ENCODE assay signal across 8 cellular contexts in genomic region chr19:57559008-57559403, GRCh38. TPM values are rescaled to one million over a fixed set of nuclear protein-coding genes. Genes with fewer than 3 reads are reported as not detected.
DNase-seq lines count a peak whose midpoint lies in the region; ATAC-seq and TF ChIP-seq lines count a peak whose summit lies in the region.

No MANE protein-coding gene starts in this region.

- H3K4me3 ChIP-seq in GM06990 (replicated peaks; ENCODE audit: low read depth, low read length) (peak overlapping the region; percentile 94), HEK293 (ENCODE audit: low read depth, low read length) (peak overlapping the region; percentile 69), RWPE2 (ENCODE audit: severe bottlenecking) (peak overlapping the region; percentile 70), dorsolateral prefrontal cortex (peak overlapping the region; percentile 52 to 100 (median 95)), lower lobe of right lung (peak overlapping the region; percentile 97), thoracic aorta (peak overlapping the region; percentile 74)

- intact Hi-C loops in dorsolateral prefrontal cortex (cut with DNase I) (loop anchor here in 1 of 2 donors (1.0 kb wide), 1 partner anchor 40 kb away; the partner anchor contains the start of gene ZNF530), lower lobe of right lung (cut with DNase I) (no loop called here)

- H3K4me1 ChIP-seq in HEK293 (ENCODE audit: control insufficient read depth, insufficient read depth, low read length) (no peaks in the 10 kb centered on the region; the same call in 1 of the 2 replicates), RWPE2 (ENCODE audit: insufficient read depth, poor library complexity, severe bottlenecking) (peaks cover 4% of the 10 kb centered on the region), lower lobe of right lung (peaks cover 21% of the 10 kb centered on the region), thoracic aorta (ENCODE audit: control insufficient read depth in 1 of 2, low read depth in 2 of 2) (peaks cover 5 to 20% of the 10 kb centered on the region in 2 donors)

- ATAC-seq in RWPE2 (ENCODE audit: low read depth) = peak; percentile 37
- peak; percentile 54 to 67 for ATAC-seq in lower lobe of right lung
- ATAC-seq in thoracic aorta (ENCODE audit: insufficient number of reproducible peaks, low FRiP score, low read depth) = no peak
- ATAC-seq in HG03520 (IDR thresholded peaks at IDR 0.05; ENCODE audit: unreplicated experiment) = no peak

- peak; percentile 38 for DNase-seq in GM06990 (ENCODE audit: extremely low read depth, insufficient read length)
- no peak for DNase-seq in RWPE2 (ENCODE audit: low spot score)
- DNase-seq in dorsolateral prefrontal cortex = peak in 3 of 10 donors; percentile 3 to 12 (median 5)
- peak; percentile 43 for DNase-seq in lower lobe of right lung
- no peak for DNase-seq in thoracic aorta (ENCODE audit: low spot score)
- DNase-seq in dedifferentiated amniotic fluid mesenchymal stem cell (ENCODE audit: extremely low spot score) = no peak

- CTCF ChIA-PET in HEK293 (lab: Yijun Ruan, JAX) = interaction anchor here (0.6 kb wide), 1 partner anchor 161 kb away, joined by 3 read pairs; no protein-coding TSS in a partner anchor

- H3K27me3 ChIP-seq in GM06990 (replicated peaks; ENCODE audit: control insufficient read depth, insufficient read depth, low read length) (no peaks in the 10 kb centered on the region), RWPE2 (ENCODE audit: insufficient read depth, poor library complexity, severe bottlenecking) (no peaks in the 10 kb centered on the region), dorsolateral prefrontal cortex (no peaks in the 10 kb centered on the region), lower lobe of right lung (ENCODE audit: low read depth) (no peaks in the 10 kb centered on the region), thoracic aorta (replicated peaks; ENCODE audit: insufficient read depth) (no peaks in the 10 kb centered on the region)

- no peak for TF ChIP-seq CTCF in GM06990 (IDR thresholded peaks at IDR 0.05; ENCODE audit: insufficient read depth, low read length, poor library complexity, severe bottlenecking)
- no peak for TF ChIP-seq CTCF in HEK293 (tag by site-specific recombination; IDR thresholded peaks at IDR 0.05)
- TF ChIP-seq CTCF in RWPE2 (IDR thresholded peaks at IDR 0.05; ENCODE audit: poor library complexity, severe bottlenecking) = no peak
- no peak for TF ChIP-seq CTCF in dorsolateral prefrontal cortex (IDR thresholded peaks at IDR 0.05 in 54 of 56, conservative IDR thresholded peaks at IDR 0.05 in 2 of 56; ENCODE audit: low read depth in 1 of 56, partially characterized antibody in 56 of 56)
- TF ChIP-seq CTCF in lower lobe of right lung (IDR thresholded peaks at IDR 0.05) = no peak
- no peak for TF ChIP-seq CTCF in thoracic aorta (IDR thresholded peaks at IDR 0.05)

- peaks cover 11% of the 10 kb centered on the region for H3K36me3 ChIP-seq in GM06990 (ENCODE audit: control insufficient read depth, insufficient read depth, low read length)
- peaks cover 23 to 41% of the 10 kb centered on the region in 2 experiments for H3K36me3 ChIP-seq in HEK293 (ENCODE audit: control insufficient read depth in 2 of 2, insufficient read depth in 1 of 2, low read length in 2 of 2)
- H3K36me3 ChIP-seq in RWPE2 (ENCODE audit: low read depth) = peaks cover 23% of the 10 kb centered on the region
- peaks cover 26% of the 10 kb centered on the region for H3K36me3 ChIP-seq in lower lobe of right lung
- H3K36me3 ChIP-seq in thoracic aorta = peaks cover 25% of the 10 kb centered on the region

- H3K9me3 ChIP-seq in HEK293 (ENCODE audit: control insufficient read depth, insufficient read depth, low read depth, low read length) = peaks cover 6% of the 10 kb centered on the region; the same call in 1 of the 2 replicates
- H3K9me3 ChIP-seq in RWPE2 (ENCODE audit: severe bottlenecking) = no peaks in the 10 kb centered on the region
- peaks cover 25% of the 10 kb centered on the region for H3K9me3 ChIP-seq in lower lobe of right lung
- H3K9me3 ChIP-seq in thoracic aorta = peaks cover 19% of the 10 kb centered on the region

- POLR2A ChIA-PET in HEK293 (lab: Yijun Ruan, JAX) = interaction anchor here (0.6 to 1.0 kb wide), 3 partner anchors 11 to 196 kb away, joined by 3 to 4 read pairs (median 3); partner anchors contain the start of gene ZNF772

- H3K27ac ChIP-seq in HEK293 (ENCODE audit: extremely low read depth, low read depth, low read length) (peak overlapping the region; percentile 57; the same call in 1 of the 2 replicates), RWPE2 (ENCODE audit: poor library complexity, severe bottlenecking) (peak overlapping the region; percentile 55), dorsolateral prefrontal cortex (peak overlapping the region in 26 of 59 donors; percentile 2 to 86 (median 61)), lower lobe of right lung (peak overlapping the region; percentile 72), thoracic aorta (no peak overlapping the region)

TF ChIP-seq in HEK293, 187 proteins besides CTCF, POLR2A, EP300 and RAD21 (continues in another document):
- TF ChIP-seq ZNF624 (tag by site-specific recombination; IDR thresholded peaks at IDR 0.05) (no peak), PRDM2 (tag by site-specific recombination; IDR thresholded peaks at IDR 0.05; ENCODE audit: borderline replicate concordance) (no peak), ZNF341 (tag by site-specific recombination; IDR thresholded peaks at IDR 0.05; ENCODE audit: low read depth) (peak; percentile 48)

RNA-seq across cellular contexts. Expression of gene ZNF550, which starts 0.7 kb away (rescaled TPM):
- total RNA-seq in dorsolateral prefrontal cortex = 10 to 100 TPM in 102 of 120 experiments, 1 to 10 TPM in 18; 7.5 to 17.7 (median 12.4) TPM
- total RNA-seq in lower lobe of right lung = 8.8 TPM
- total RNA-seq in thoracic aorta = 1 to 10 TPM; 6.3 to 6.5 TPM

RNA-seq across cellular contexts. Expression of gene ZNF416, which starts 19.7 kb away (rescaled TPM):
- total RNA-seq in dorsolateral prefrontal cortex (10 to 100 TPM in 4 of 120 experiments, 1 to 10 TPM in 116; 4.4 to 10.6 (median 7.8) TPM), lower lobe of right lung (5.4 TPM), thoracic aorta (1 to 10 TPM; 1.6 to 4.1 TPM)

RNA-seq across cellular contexts. Expression of gene ZIK1, which starts 24.9 kb away (rescaled TPM):
- total RNA-seq in dorsolateral prefrontal cortex (1 to 10 TPM; 3.1 to 9.5 (median 6.6) TPM), lower lobe of right lung (2.9 TPM), thoracic aorta (10 to 100 TPM in 1 of 2 donors, 1 to 10 TPM in 1; 5.4 to 29.2 TPM)

RNA-seq across cellular contexts. Expression of gene ZNF549, which starts 31.9 kb away (rescaled TPM):
- total RNA-seq in dorsolateral prefrontal cortex = 10 to 100 TPM in 107 of 120 experiments, 1 to 10 TPM in 13; 7.3 to 20.7 (median 12.4) TPM
- 6.0 TPM for total RNA-seq in lower lobe of right lung
- total RNA-seq in thoracic aorta = 1 to 10 TPM; 5.7 to 8.3 TPM

RNA-seq across cellular contexts. Expression of gene ZNF530, which starts 40.7 kb away (rescaled TPM):
- total RNA-seq in dorsolateral prefrontal cortex (10 to 100 TPM in 1 of 120 experiments, 1 to 10 TPM in 119; 1.1 to 10.3 (median 4.1) TPM), lower lobe of right lung (2.0 TPM), thoracic aorta (1 to 10 TPM; 3.8 to 7.4 TPM)

Comparison
In these comparisons a context has a peak if more than half of its experiments do, and no peak if none do; other contexts are left out.
1. DNase-seq: peak in GM06990 (single experiment) and lower lobe of right lung (single experiment); none in RWPE2 (single experiment), thoracic aorta (single experiment) and dedifferentiated amniotic fluid mesenchymal stem cell (single experiment).
2. H3K27ac ChIP-seq: peak in HEK293 (single experiment), RWPE2 (single experiment) and lower lobe of right lung (single experiment); none in thoracic aorta (0 of 2).
3. ATAC-seq: peak in RWPE2 (single experiment) and lower lobe of right lung (2 of 2); none in thoracic aorta (single experiment) and HG03520 (single experiment).
4. Peak in every context shown above with its lines, with median percentiles within 50 percentile points of each other: H3K4me3 ChIP-seq.